ENCODE assay signal across 17 cellular contexts in genomic region chr7:45259227-45259596, GRCh38.
"Had no signal": no experiment of that assay in that cellular context is flagged by ENCODE, and none has a peak within 500 bp of the region (broad histone marks: within the 10 kb centered on the region; RNA-seq: fewer than 3 reads in every experiment).

No MANE protein-coding gene starts in this region.

- H3K4me3 ChIP-seq: esophagus squamous epithelium, lung, mucosa of descending colon, right lobe of liver, thoracic aorta, tibial nerve, upper lobe of right lung, vagina had no signal

- FAIRE-seq: endometrium, keratinocyte, small intestine had no signal

- H2AFZ ChIP-seq: parathyroid adenoma had no signal

- H3K4me1 ChIP-seq: parathyroid adenoma, right lobe of liver, tibial nerve, upper lobe of right lung, vagina had no signal

- DNase-seq: cortex of kidney; effector memory CD8-positive, alpha-beta T cell; esophagus squamous epithelium; foreskin melanocyte; mucosa of descending colon; small intestine; stimulated activated CD4-positive, alpha-beta T cell treated with anti-CD3 and anti-CD28 coated beads, Interleukin-15, amount 100 ng/mL, for 24 hours; stimulated activated CD4-positive, alpha-beta T cell treated with anti-CD3 and anti-CD28 coated beads, Interleukin-2, amount 100 ng/mL, for 48 hours; upper lobe of right lung had no signal

- H3K9me3 ChIP-seq: esophagus squamous epithelium, mucosa of descending colon, right lobe of liver, thoracic aorta, tibial nerve, upper lobe of right lung, vagina had no signal

- H3K79me2 ChIP-seq: parathyroid adenoma had no signal

- H3K27ac ChIP-seq: esophagus squamous epithelium, parathyroid adenoma, right lobe of liver, thoracic aorta, tibial nerve, upper lobe of right lung, vagina had no signal

- H3K9ac ChIP-seq: parathyroid adenoma had no signal

- H3K27me3 ChIP-seq: right lobe of liver, vagina had no signal

- H3K36me3 ChIP-seq: esophagus squamous epithelium, right lobe of liver, thoracic aorta, tibial nerve, upper lobe of right lung, vagina had no signal
